Comparison of ENCODE assay signal across 17 cellular contexts in the genomic region with DNA sequence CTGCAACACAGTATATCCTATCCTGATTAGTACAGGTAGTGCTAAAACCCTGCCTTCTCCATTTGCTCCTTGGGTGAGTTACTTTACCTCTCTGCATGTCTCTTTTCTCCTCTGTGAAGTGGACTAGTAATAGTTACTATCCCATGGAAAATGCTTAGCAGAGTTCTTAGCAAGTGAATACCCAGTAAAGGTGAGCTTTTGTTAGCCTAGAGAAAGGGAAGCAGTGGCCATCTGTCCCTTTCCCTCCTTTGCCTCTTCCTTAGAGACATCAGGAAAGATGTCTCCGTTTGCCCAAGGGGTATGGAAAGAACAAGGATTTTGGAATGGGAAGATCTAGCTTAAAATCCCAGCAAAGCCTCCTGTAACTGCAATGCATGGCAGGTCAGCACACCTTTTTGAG.
A peak's percentile ranks its signal among the peaks of the same experiment; 100 is the strongest.
DNase-seq lines count a peak whose midpoint lies in the region; ATAC-seq and TF ChIP-seq lines count a peak whose summit lies in the region.
"Had no signal": no experiment of that assay in that cellular context is flagged by ENCODE, and none has a peak within 500 bp of the region (broad histone marks: within the 10 kb centered on the region; RNA-seq: fewer than 3 reads in every experiment).

No MANE protein-coding gene starts in this region.

- no peak overlapping the region for H3K14ac ChIP-seq in H9 (ENCODE audit: insufficient read depth, low read length)

- no peak overlapping the region for H3T11ph ChIP-seq in H9 (ENCODE audit: low read length)

- no peak overlapping the region for H3K56ac ChIP-seq in H9 (ENCODE audit: insufficient read length, low read depth, low read length)
- H3K56ac ChIP-seq in mesendoderm (ENCODE audit: low read length): no peak overlapping the region

- H3K4me1 Mint-ChIP-seq in H9: peaks cover 92% of the 10 kb centered on the region in 2 experiments
- H3K4me1 Mint-ChIP-seq in stimulated activated effector memory CD8-positive, alpha-beta T cell treated with anti-CD3 and anti-CD28 coated beads, Interleukin-12 subunit alpha, Interleukin-12 subunit beta, amount 100 ng/mL, for 72 hours: peaks cover 8% of the 10 kb centered on the region
- H3K4me1 Mint-ChIP-seq: B cell had no signal

- H3K27ac Mint-ChIP-seq in H9: peak overlapping the region; percentile 94 to 98 (median 97)
- H3K27ac Mint-ChIP-seq in stimulated activated effector memory CD8-positive, alpha-beta T cell treated with anti-CD3 and anti-CD28 coated beads, Interleukin-12 subunit alpha, Interleukin-12 subunit beta, amount 100 ng/mL, for 72 hours: no peak overlapping the region
- H3K27ac Mint-ChIP-seq: B cell; CD4-positive, alpha-beta T cell; HFFc6 had no signal

- no peak for TF ChIP-seq CTCF in H9 (conservative IDR thresholded peaks at IDR 0.05)
- no peak for TF ChIP-seq CTCF in hepatocyte (IDR thresholded peaks at IDR 0.05; ENCODE audit: poor library complexity)
- no peak for TF ChIP-seq CTCF in gastrocnemius medialis (IDR thresholded peaks at IDR 0.05 in 4 of 5, conservative IDR thresholded peaks at IDR 0.05 in 1 of 5)

- H3K4ac ChIP-seq in H9 (ENCODE audit: low read depth, low read length) (no peak overlapping the region), mesendoderm (ENCODE audit: low read depth, low read length) (no peak overlapping the region)

- H3K27ac ChIP-seq in H9 (ENCODE audit: insufficient read length, low read depth, low read length): peak overlapping the region; percentile 50
- peak overlapping the region; percentile 91 for H3K27ac ChIP-seq in hepatocyte
- no peak overlapping the region for H3K27ac ChIP-seq in mesendoderm (ENCODE audit: low read depth, low read length)
- H3K27ac ChIP-seq in gastrocnemius medialis: no peak overlapping the region

- no peaks in the 10 kb centered on the region for H3K9me3 ChIP-seq in H9 (ENCODE audit: control insufficient read depth, low read depth, low read length)
- no peaks in the 10 kb centered on the region for H3K9me3 ChIP-seq in NT2/D1 (ENCODE audit: insufficient read depth, low read length)
- no peaks in the 10 kb centered on the region for H3K9me3 ChIP-seq in hepatocyte (ENCODE audit: low read depth)
- no peaks in the 10 kb centered on the region for H3K9me3 ChIP-seq in gastrocnemius medialis

- H3K9me3 Mint-ChIP-seq in H9: no peaks in the 10 kb centered on the region
- H3K9me3 Mint-ChIP-seq in stimulated activated effector memory CD8-positive, alpha-beta T cell treated with anti-CD3 and anti-CD28 coated beads, Interleukin-12 subunit alpha, Interleukin-12 subunit beta, amount 100 ng/mL, for 72 hours: no peaks in the 10 kb centered on the region
- H3K9me3 Mint-ChIP-seq: CD4-positive, alpha-beta T cell; HFFc6 had no signal

- no peak for TF ChIP-seq POLR2A in gastrocnemius medialis (IDR thresholded peaks at IDR 0.05)

- ATAC-seq in gastrocnemius medialis (no peak), GM19467 (IDR thresholded peaks at IDR 0.05; ENCODE audit: unreplicated experiment) (no peak)
- ATAC-seq in stimulated activated effector memory CD8-positive, alpha-beta T cell treated with anti-CD3 and anti-CD28 coated beads, Interleukin-12 subunit alpha, Interleukin-12 subunit beta, amount 100 ng/mL, for 72 hours: no peak
- ATAC-seq: GM12878, HepG2 had no signal

- WGBS in H9 (ENCODE audit: extremely low coverage, insufficient read length, low lambda C conversion rate): no CpG with 5 or more reads among the region's 1 CpG
- WGBS in hepatocyte (ENCODE audit: low lambda C conversion rate, missing lambda C conversion rate): 35% methylated on average over 1 of the region's 1 CpG
- WGBS in mesendoderm (ENCODE audit: extremely low coverage, insufficient coverage, low lambda C conversion rate): no CpG with 5 or more reads among the region's 1 CpG

- H4K91ac ChIP-seq in H9 (ENCODE audit: insufficient read length, low read depth, low read length): no peak overlapping the region

- DNase-seq in H9: no peak
- DNase-seq in NT2/D1 (ENCODE audit: low read depth, low spot score): peak; percentile 75
- no peak for DNase-seq in hepatocyte (ENCODE audit: low spot score)
- DNase-seq in mesendoderm: no peak
- no peak for DNase-seq in gastrocnemius medialis
- DNase-seq in stimulated activated effector memory CD8-positive, alpha-beta T cell treated with anti-CD3 and anti-CD28 coated beads, Interleukin-12 subunit alpha, Interleukin-12 subunit beta, amount 100 ng/mL, for 72 hours (ENCODE audit: low spot score in 2 of 2): no peak
- DNase-seq in NCI-H1048 (lab: John Stamatoyannopoulos, UW): no peak
- DNase-seq: C1 segment of cervical spinal cord; CD4-positive, alpha-beta T cell; DMS79; GOT3; HCEC 1CT; HFFc6 had no signal

- H2BK120ac ChIP-seq in H9 (ENCODE audit: low read depth, low read length, poor library complexity, severe bottlenecking) (no peak overlapping the region), mesendoderm (ENCODE audit: low read depth, low read length) (no peak overlapping the region)

- H3K23me2 ChIP-seq in H9 (ENCODE audit: insufficient read length, low read depth, low read length, poor library complexity, severe bottlenecking): peaks cover 4% of the 10 kb centered on the region

- H2BK5ac ChIP-seq in H9 (ENCODE audit: insufficient read length, low read length) (no peak overlapping the region), mesendoderm (ENCODE audit: low read length) (no peak overlapping the region)

- no peak overlapping the region for H3K4me3 ChIP-seq in NT2/D1 (ENCODE audit: insufficient read length, low read depth)
- H3K4me3 ChIP-seq in hepatocyte: no peak overlapping the region
- no peak overlapping the region for H3K4me3 ChIP-seq in mesendoderm (ENCODE audit: low read length)
- H3K4me3 ChIP-seq in gastrocnemius medialis: no peak overlapping the region
- H3K4me3 ChIP-seq: GM12878 had no signal

- H4K20me1 ChIP-seq in H9 (ENCODE audit: control insufficient read depth, insufficient read depth, insufficient read length): no peaks in the 10 kb centered on the region
- H4K20me1 ChIP-seq in hepatocyte (ENCODE audit: insufficient read depth, poor library complexity, severe bottlenecking): no peaks in the 10 kb centered on the region

- H4K5ac ChIP-seq in H9 (ENCODE audit: insufficient read length, low read depth, low read length) (no peak overlapping the region), mesendoderm (ENCODE audit: low read length) (no peak overlapping the region)

- H3K4me2 ChIP-seq in H9 (ENCODE audit: insufficient read depth, insufficient read length, low read length) (peak overlapping the region; percentile 32), hepatocyte (no peak overlapping the region), mesendoderm (ENCODE audit: low read length) (no peak overlapping the region)

- no peak overlapping the region for H3K23ac ChIP-seq in H9 (ENCODE audit: insufficient read length, low read depth, low read length)
- no peak overlapping the region for H3K23ac ChIP-seq in mesendoderm (ENCODE audit: low read length)

- H2BK12ac ChIP-seq in H9 (ENCODE audit: insufficient read length, low read depth, low read length): no peak overlapping the region

- H2AK5ac ChIP-seq in H9 (ENCODE audit: insufficient read length, low read length): no peak overlapping the region
- H2AK5ac ChIP-seq in mesendoderm (ENCODE audit: low read length): no peak overlapping the region

- H3K36me3 ChIP-seq in NT2/D1 (ENCODE audit: insufficient read depth, insufficient read length, low read length) (peaks cover 5% of the 10 kb centered on the region), hepatocyte (replicated peaks; ENCODE audit: insufficient read depth, low read depth) (no peaks in the 10 kb centered on the region), mesendoderm (ENCODE audit: control insufficient read depth, insufficient read depth, low read length) (no peaks in the 10 kb centered on the region), gastrocnemius medialis (no peaks in the 10 kb centered on the region)

- no peak overlapping the region for H4K8ac ChIP-seq in H9 (replicated peaks; ENCODE audit: insufficient read length, low read depth, low read length)
- no peak overlapping the region for H4K8ac ChIP-seq in mesendoderm (ENCODE audit: low read depth, low read length)

- H3K79me2 ChIP-seq in H9 (ENCODE audit: insufficient read depth, low read length) (no peaks in the 10 kb centered on the region), hepatocyte (no peaks in the 10 kb centered on the region), mesendoderm (ENCODE audit: control insufficient read depth, insufficient read depth, low read length) (no peaks in the 10 kb centered on the region)

- no peak overlapping the region for H3K9ac ChIP-seq in H9 (ENCODE audit: extremely low read depth, insufficient read length, low read length)
- no peak overlapping the region for H3K9ac ChIP-seq in NT2/D1 (ENCODE audit: insufficient read length, low read depth)
- H3K9ac ChIP-seq in mesendoderm (ENCODE audit: low read length): no peak overlapping the region

- H2BK15ac ChIP-seq in H9 (ENCODE audit: low read depth, low read length) (no peak overlapping the region), mesendoderm (replicated peaks; ENCODE audit: low read depth) (no peak overlapping the region)

- peak overlapping the region in 1 of 2 experiments; percentile 48; a peak in 1 of 5 replicates for H3K4me3 Mint-ChIP-seq in H9
- no peak overlapping the region for H3K4me3 Mint-ChIP-seq in stimulated activated effector memory CD8-positive, alpha-beta T cell treated with anti-CD3 and anti-CD28 coated beads, Interleukin-12 subunit alpha, Interleukin-12 subunit beta, amount 100 ng/mL, for 72 hours
- H3K4me3 Mint-ChIP-seq: B cell; CD4-positive, alpha-beta T cell; HFFc6 had no signal

- no peak overlapping the region for H2BK20ac ChIP-seq in H9 (ENCODE audit: low read depth, low read length, poor library complexity, severe bottlenecking)

- H2AFZ ChIP-seq in H9 (ENCODE audit: low read length) (no peak overlapping the region), hepatocyte (no peak overlapping the region)

- H3K18ac ChIP-seq in H9 (ENCODE audit: insufficient read length, low read depth, low read length) (no peak overlapping the region), mesendoderm (ENCODE audit: low read length) (peak overlapping the region; percentile 70)

- H3K27me3 ChIP-seq in H9 (ENCODE audit: insufficient read depth, low read length) (no peaks in the 10 kb centered on the region), NT2/D1 (ENCODE audit: insufficient read depth, insufficient read length) (no peaks in the 10 kb centered on the region), hepatocyte (no peaks in the 10 kb centered on the region), mesendoderm (ENCODE audit: insufficient read depth, low read length, poor library complexity) (no peaks in the 10 kb centered on the region), gastrocnemius medialis (no peaks in the 10 kb centered on the region)

- H3K9me2 ChIP-seq in hepatocyte (replicated peaks; ENCODE audit: insufficient read depth): no peaks in the 10 kb centered on the region

- no peaks in the 10 kb centered on the region for H3K79me1 ChIP-seq in H9 (ENCODE audit: insufficient read depth, low read depth, low read length, poor library complexity, severe bottlenecking)
- H3K79me1 ChIP-seq in mesendoderm (ENCODE audit: low read length): no peaks in the 10 kb centered on the region

- peaks cover 1% of the 10 kb centered on the region for H3K27me3 Mint-ChIP-seq in H9 (ENCODE audit: low read depth)

- in situ Hi-C loops in gastrocnemius medialis (cut with MboI; ENCODE audit: low sequenced_read_pairs in 4 of 4): loop anchor here in 1 of 4 donors (25.0 kb wide), 1 partner anchor 516 kb away; a partner anchor contains a TSS

- peaks cover 44% of the 10 kb centered on the region for H3K4me1 ChIP-seq in H9 (ENCODE audit: insufficient read depth, low read length)
- peaks cover 33% of the 10 kb centered on the region for H3K4me1 ChIP-seq in NT2/D1 (ENCODE audit: insufficient read depth, insufficient read length)
- H3K4me1 ChIP-seq in hepatocyte (ENCODE audit: insufficient read depth): peaks cover 17% of the 10 kb centered on the region
- H3K4me1 ChIP-seq in mesendoderm (ENCODE audit: control insufficient read depth, low read depth, low read length): peaks cover 18% of the 10 kb centered on the region
- H3K4me1 ChIP-seq in gastrocnemius medialis: no peaks in the 10 kb centered on the region

- H3K36me3 Mint-ChIP-seq in H9 (ENCODE audit: insufficient read depth in 1 of 3, low read depth in 3 of 3): no peaks in the 10 kb centered on the region
- no peaks in the 10 kb centered on the region for H3K36me3 Mint-ChIP-seq in stimulated activated effector memory CD8-positive, alpha-beta T cell treated with anti-CD3 and anti-CD28 coated beads, Interleukin-12 subunit alpha, Interleukin-12 subunit beta, amount 100 ng/mL, for 72 hours

- intact Hi-C loops in gastrocnemius medialis (cut with DNase I; ENCODE audit: low total_unique reads): no loop called here

Comparison
In these comparisons a context has a peak if more than half of its experiments do, and no peak if none do; other contexts are left out.
1. H3K27ac ChIP-seq: peak in H9 (single experiment) and hepatocyte (single experiment); none in mesendoderm (single experiment) and gastrocnemius medialis (0 of 4).